17 cellular contexts compared by ENCODE assay signal in the genomic region with DNA sequence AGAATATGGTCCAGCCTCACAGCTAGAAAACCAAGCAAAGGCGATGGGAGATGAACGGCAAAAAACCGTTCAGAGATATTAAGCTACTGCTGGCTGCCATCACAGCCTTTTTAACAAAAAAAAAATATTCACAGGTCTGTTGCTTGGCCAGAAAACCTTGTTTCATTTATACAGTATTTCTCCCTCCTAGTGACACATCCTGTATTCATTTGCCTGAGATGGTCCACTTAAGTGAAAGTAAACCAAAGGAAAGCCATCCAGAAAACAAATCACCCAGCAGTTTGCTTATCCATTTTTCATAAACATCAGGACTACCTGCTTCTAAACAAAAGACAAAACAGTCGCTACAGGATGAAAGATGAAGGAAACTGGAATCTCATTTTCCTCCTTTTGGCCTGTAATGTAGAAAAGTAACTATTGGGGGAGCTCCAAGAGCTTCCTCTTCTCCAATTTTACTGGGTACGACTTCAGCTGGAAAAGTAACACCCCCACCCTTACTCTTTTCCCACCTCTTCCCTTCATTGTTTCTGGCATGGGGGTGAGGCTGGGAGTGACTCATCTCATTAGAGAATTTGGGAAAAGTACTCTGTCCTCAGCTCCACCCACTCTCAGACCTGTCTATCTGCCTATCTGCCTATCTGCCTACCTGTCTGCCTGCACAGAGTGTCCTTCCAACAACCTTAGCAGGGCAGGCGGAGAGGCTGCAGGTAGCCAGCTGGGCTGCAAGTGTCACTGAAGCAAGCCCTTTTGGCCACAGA.
DNase-seq lines count a peak whose midpoint lies in the region; ATAC-seq and TF ChIP-seq lines count a peak whose summit lies in the region.
"Had no signal": no experiment of that assay in that cellular context is flagged by ENCODE, and none has a peak within 500 bp of the region (broad histone marks: within the 10 kb centered on the region; RNA-seq: fewer than 3 reads in every experiment).

No MANE protein-coding gene starts in this region.

- no peak overlapping the region for H2AFZ ChIP-seq in PC-3 (ENCODE audit: low read length)

- no peaks in the 10 kb centered on the region for H4K20me1 ChIP-seq in PC-3 (ENCODE audit: low read length)

- H3K4me1 ChIP-seq in PC-3 (ENCODE audit: insufficient read depth, low read length) = peaks cover 4% of the 10 kb centered on the region; the same call in 1 of the 2 replicates

- H3K9ac ChIP-seq in PC-3 (ENCODE audit: low read length) = no peak overlapping the region

- H3K36me3 ChIP-seq in PC-3 (ENCODE audit: low read depth, low read length) = no peaks in the 10 kb centered on the region
- H3K36me3 ChIP-seq: gastrocnemius medialis had no signal

- TF ChIP-seq CTCF in PC-3 (conservative IDR thresholded peaks at IDR 0.05; ENCODE audit: low read depth, low read length) = 0 out of 2 replicates have a peak, but pooled peaks have one; percentile 29

- H3K4me3 ChIP-seq in PC-3 (ENCODE audit: low read length) = no peak overlapping the region
- H3K4me3 ChIP-seq: gastrocnemius medialis had no signal

- H3K9me2 ChIP-seq in PC-3 (replicated peaks; ENCODE audit: low read length) = no peaks in the 10 kb centered on the region

- H3F3A ChIP-seq in PC-3 (ENCODE audit: low read length, unreplicated experiment) = no peaks in the 10 kb centered on the region

- POLR2A ChIA-PET in PC-3 (lab: Charles Lee; ENCODE audit: unreplicated experiment) = no interaction called here

- no peaks in the 10 kb centered on the region for H3K9me3 ChIP-seq in PC-3 (ENCODE audit: low read length)
- H3K9me3 ChIP-seq: gastrocnemius medialis had no signal

- no peaks in the 10 kb centered on the region for H3K79me2 ChIP-seq in PC-3 (ENCODE audit: low read length)

- DNase-seq in NCI-H446 treated with DMSO at 0.1 percent for 48 hours (lab: John Stamatoyannopoulos, UW) (peak; percentile 4), NCI-H446 (lab: John Stamatoyannopoulos, UW) (no peak), PC-3 (no peak), fibroblast of peridontal ligament (ENCODE audit: extremely low read depth) (peak; percentile 29), putamen (ENCODE audit: low spot score) (peak; percentile 75), midbrain (lab: John Stamatoyannopoulos, UW) (no peak), SK-N-DZ (ENCODE audit: low spot score) (no peak), OCI-M2 (lab: John Stamatoyannopoulos, UW; ENCODE audit: unreplicated experiment) (no peak)
- DNase-seq: 8988T; activated CD8-positive, alpha-beta memory T cell treated with anti-CD3 and anti-CD28 coated beads, Interleukin-2, amount 10 ng/mL, durations not matched to agents 7 days and 5 days; activated effector memory CD4-positive, alpha-beta T cell treated with anti-CD3 and anti-CD28 coated beads, Interleukin-2, amount 50 U/mL, for 16 hours; C1 segment of cervical spinal cord; gastrocnemius medialis; Karpas-422; stimulated activated naive CD8-positive, alpha-beta T cell treated with anti-CD3 and anti-CD28 coated beads, Interleukin-15, Interleukin-2, amounts not matched to agents 100 U/mL and 50 U/mL, for 24 hours; T-helper 2 cell had no signal

- no peak overlapping the region for H3K27ac ChIP-seq in PC-3 (ENCODE audit: low read length)
- H3K27ac ChIP-seq: gastrocnemius medialis had no signal

- BruUV-seq in PC-3 (replicated peaks; lab: Mats Ljungman, UMichigan) = no TSS peak

- no peak overlapping the region for H3K4me2 ChIP-seq in PC-3 (ENCODE audit: low read length)

- intact Hi-C loops in PC-3 (cut with micrococcal nuclease) = no loop called here

- CTCF ChIA-PET in PC-3 (lab: Charles Lee) = no interaction called here

- H3K27me3 ChIP-seq in PC-3 (ENCODE audit: low read length) = no peaks in the 10 kb centered on the region
- H3K27me3 ChIP-seq: gastrocnemius medialis had no signal

- ATAC-seq in PC-3 = no peak
- ATAC-seq: activated CD4-positive, CD25-positive, alpha-beta regulatory T cell treated with anti-CD3 and anti-CD28 coated beads, Interleukin-2, amount 50 U/mL, for 24 hours; activated CD8-positive, alpha-beta memory T cell treated with anti-CD3 and anti-CD28 coated beads, Interleukin-2, amount 10 ng/mL, durations not matched to agents 7 days and 5 days; gastrocnemius medialis; stimulated activated naive CD8-positive, alpha-beta T cell treated with anti-CD3 and anti-CD28 coated beads, Interleukin-15, Interleukin-2, amounts not matched to agents 100 U/mL and 50 U/mL, for 24 hours had no signal

Comparison
In these comparisons a context has a peak if more than half of its experiments do, and no peak if none do; other contexts are left out.
1. DNase-seq: peak in NCI-H446 treated with DMSO at 0.1 percent for 48 hours (single experiment), fibroblast of peridontal ligament (single experiment) and putamen (single experiment); none in NCI-H446 (0 of 2), PC-3 (single experiment), midbrain (single experiment), SK-N-DZ (single experiment) and OCI-M2 (single experiment).